7 cellular contexts compared by ENCODE assay signal in genomic region chr1:235845656-235846107, GRCh38. TPM values are rescaled to one million over a fixed set of nuclear protein-coding genes. Genes with fewer than 3 reads are reported as not detected.
DNase-seq lines count a peak whose midpoint lies in the region; ATAC-seq and TF ChIP-seq lines count a peak whose summit lies in the region.
"Not testable (repeated sequence)": the region's sequence is repeated elsewhere in the genome, so short reads cannot be mapped to it uniquely, and the experiment has no call there.

No MANE protein-coding gene starts in this region.

- intact Hi-C loops in right cardiac atrium (cut with DNase I), result loop anchor here in 1 of 4 donors (10.0 kb wide), 1 partner anchor 99 kb away; no protein-coding TSS in a partner anchor

- ATAC-seq in right cardiac atrium, result peak; percentile 39 to 40

- H3K9me3 ChIP-seq in HUES6 (ENCODE audit: control insufficient read depth, insufficient read depth, low read depth, low read length); right cardiac atrium (ENCODE audit: control insufficient read depth, low read length); neutrophil: not testable (repeated sequence)

- peak overlapping the region; percentile 14; the same call in 1 of the 2 replicates for H3K27ac ChIP-seq in HUES6 (ENCODE audit: low read depth, low read length)
- H3K27ac ChIP-seq in right cardiac atrium (ENCODE audit: low read length), result not testable (repeated sequence)
- H3K27ac ChIP-seq in neutrophil, result peak overlapping the region; percentile 78

- in situ Hi-C loops in G401 (cut with HindIII; ENCODE audit: low sequenced_read_pairs), result not testable (repeated sequence)

- H3K4me3 ChIP-seq in HUES6 (ENCODE audit: low read depth, low read length) (peak overlapping the region; percentile 9; the same call in 1 of the 2 replicates), neutrophil (ENCODE audit: low read depth in 1 of 2, low read length in 1 of 2) (peak overlapping the region in 1 of 2 experiments; percentile 22)
- H3K4me3 ChIP-seq in right cardiac atrium (ENCODE audit: low read length), result not testable (repeated sequence)

- H3K27me3 ChIP-seq in HUES6 (ENCODE audit: control insufficient read depth, insufficient read depth, low read length); right cardiac atrium (ENCODE audit: control insufficient read depth, insufficient read depth); neutrophil: not testable (repeated sequence)

- DNase-seq in G401 (ENCODE audit: low spot score) (peak; percentile 49), OCI-M1 (lab: John Stamatoyannopoulos, UW) (peak; percentile 17), cerebellar cortex (ENCODE audit: low spot score) (peak; percentile 42), right cardiac atrium (peak in 2 of 3 donors; percentile 53 to 61)
- peak; percentile 46 for DNase-seq in activated CD4-positive, alpha-beta T cell treated with anti-CD3 and anti-CD28 coated beads for 48 hours

- WGBS in right cardiac atrium, result 64% methylated on average over 5 of the region's 5 CpGs

- not testable (repeated sequence) for H3K4me1 ChIP-seq in HUES6 (ENCODE audit: control insufficient read depth, insufficient read depth, low read length); right cardiac atrium (ENCODE audit: control insufficient read depth, insufficient read depth, low read length)
- H3K4me1 ChIP-seq in neutrophil (ENCODE audit: control insufficient read depth in 1 of 2, insufficient read depth in 1 of 2, low read depth in 1 of 2, low read length in 1 of 2), result peaks cover 70 to 98% of the 10 kb centered on the region in 2 experiments

- H3K9ac ChIP-seq in HUES6 (ENCODE audit: low read length), result peak overlapping the region; percentile 57

- TF ChIP-seq CTCF in neutrophil (IDR thresholded peaks at IDR 0.05), result not testable (repeated sequence)

- not testable (repeated sequence) for H3K36me3 ChIP-seq in HUES6 (ENCODE audit: control insufficient read depth, insufficient read depth, low read length); neutrophil

RNA-seq across cellular contexts. Expression of gene LYST, which starts 21.0 kb away (rescaled TPM):
- 0.58 and 0.68 TPM in 2 replicates for total RNA-seq in G401 (2014; rRNA removed; shearing (Covaris generic))
- 10 to 100 TPM; 10.0 to 15.3 (median 12.0) TPM for total RNA-seq in right cardiac atrium
- 3.8 TPM for polyA plus RNA-seq in right cardiac atrium
